ENCODE assay signal across 9 cellular contexts in the genomic region with DNA sequence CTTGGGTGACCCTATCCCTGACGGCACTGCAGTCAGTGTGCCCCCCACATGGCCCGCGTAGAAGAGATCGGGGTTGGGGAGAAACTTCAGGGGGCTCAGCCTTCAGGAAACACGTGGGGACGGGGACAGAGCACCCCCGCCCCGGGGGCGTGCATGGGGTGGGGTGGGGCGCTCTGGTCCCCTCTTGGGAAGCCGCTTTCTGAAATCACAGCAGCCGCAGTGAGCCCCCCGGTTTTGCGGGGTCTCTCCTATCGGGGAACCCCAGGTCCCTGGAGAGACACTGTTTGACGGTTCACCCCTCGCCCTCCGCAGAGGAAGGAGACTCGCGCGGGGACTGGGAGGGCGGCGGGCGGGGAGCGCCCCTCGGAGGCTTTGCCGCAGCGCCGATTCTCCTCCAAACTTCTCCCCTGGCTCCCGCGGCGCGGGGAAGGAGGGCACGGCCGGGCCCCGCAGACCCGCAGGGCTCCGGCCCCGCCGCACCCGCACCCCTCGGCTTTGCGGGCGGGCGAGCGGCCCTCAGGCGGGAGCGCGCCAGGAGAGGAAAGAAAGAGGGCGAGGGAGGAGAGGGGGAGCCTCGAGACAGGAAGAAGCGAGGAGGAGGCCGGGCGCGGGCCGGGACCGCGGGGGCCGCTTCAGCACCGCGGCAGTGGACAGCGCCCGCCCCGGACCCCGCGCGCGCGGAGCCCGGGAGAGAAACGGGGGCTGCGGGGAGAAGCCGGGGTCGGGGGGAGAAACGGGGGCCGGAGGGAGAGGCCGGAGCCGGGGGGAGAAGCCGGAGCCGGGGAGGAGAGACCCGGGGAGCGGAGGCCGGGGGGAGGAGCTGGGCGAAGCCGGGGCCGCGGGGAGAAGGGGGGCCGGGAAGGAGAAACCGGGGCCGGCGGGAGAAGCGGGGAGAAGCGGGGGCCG. TPM values are rescaled to one million over a fixed set of nuclear protein-coding genes. Genes with fewer than 3 reads are reported as not detected.
DNase-seq lines count a peak whose midpoint lies in the region; ATAC-seq and TF ChIP-seq lines count a peak whose summit lies in the region.
"Had no signal": no experiment of that assay in that cellular context is flagged by ENCODE, and none has a peak within 500 bp of the region (broad histone marks: within the 10 kb centered on the region; RNA-seq: fewer than 3 reads in every experiment).

No MANE protein-coding gene starts in this region.

- TF ChIP-seq CTCF in CD8-positive, alpha-beta T cell (IDR thresholded peaks at IDR 0.05) = no peak
- no peak for TF ChIP-seq CTCF in choroid plexus epithelial cell (conservative IDR thresholded peaks at IDR 0.05; ENCODE audit: low read depth, low read length)
- no peak for TF ChIP-seq CTCF in lower lobe of right lung (IDR thresholded peaks at IDR 0.05)

- peak; percentile 87 for ATAC-seq in CD8-positive, alpha-beta T cell
- ATAC-seq in lower lobe of right lung = peak; percentile 28 to 59
- ATAC-seq in GM18517 (IDR thresholded peaks at IDR 0.05; ENCODE audit: unreplicated experiment) = no peak
- no peak for ATAC-seq in GM21723 (IDR thresholded peaks at IDR 0.05; ENCODE audit: unreplicated experiment)

- POLR2A ChIA-PET in CD8-positive, alpha-beta T cell (lab: Charles Lee) = no interaction called here

- peaks cover 24% of the 10 kb centered on the region for H3K27me3 ChIP-seq in CD8-positive, alpha-beta T cell (ENCODE audit: insufficient read depth, low read length)
- peaks cover 80% of the 10 kb centered on the region for H3K27me3 ChIP-seq in lower lobe of right lung (ENCODE audit: low read depth)

- intact Hi-C loops in CD8-positive, alpha-beta T cell (cut with DNase I, micrococcal nuclease) = loop anchor here in 1 of 2 experiments (2.0 kb wide), 1 partner anchor 43 kb away; no protein-coding TSS in a partner anchor
- intact Hi-C loops in lower lobe of right lung (cut with DNase I) = no loop called here

- peaks cover 4% of the 10 kb centered on the region for H3K4me1 ChIP-seq in CD8-positive, alpha-beta T cell (ENCODE audit: insufficient read depth, low read length)
- peaks cover 6% of the 10 kb centered on the region for H3K4me1 ChIP-seq in lower lobe of right lung

- H3K4me1 Mint-ChIP-seq in CD8-positive, alpha-beta T cell (ENCODE audit: low read depth) = peaks cover 5% of the 10 kb centered on the region

- H3K4me3 Mint-ChIP-seq in CD8-positive, alpha-beta T cell = no peak overlapping the region

- H3K27ac Mint-ChIP-seq in CD8-positive, alpha-beta T cell = no peak overlapping the region

- H3K27ac ChIP-seq in CD8-positive, alpha-beta T cell (ENCODE audit: low read depth, low read length) = no peak overlapping the region
- H3K27ac ChIP-seq in lower lobe of right lung = no peak overlapping the region
- H3K27ac ChIP-seq: HL-60 had no signal

- H3K36me3 Mint-ChIP-seq in CD8-positive, alpha-beta T cell = no peaks in the 10 kb centered on the region

- no peak overlapping the region for H3K4me3 ChIP-seq in CD8-positive, alpha-beta T cell (ENCODE audit: low read depth, low read length)
- H3K4me3 ChIP-seq in choroid plexus epithelial cell (ENCODE audit: low read depth, low read length) = peak overlapping the region; percentile 30
- peak overlapping the region; percentile 27 for H3K4me3 ChIP-seq in lower lobe of right lung

- TF ChIP-seq EP300 in Ishikawa (IDR thresholded peaks at IDR 0.05; ENCODE audit: borderline replicate concordance) = no peak

- no peaks in the 10 kb centered on the region for H3K9me3 ChIP-seq in CD8-positive, alpha-beta T cell (ENCODE audit: low read length)
- no peaks in the 10 kb centered on the region for H3K9me3 ChIP-seq in lower lobe of right lung

- CTCF ChIA-PET in CD8-positive, alpha-beta T cell (lab: Charles Lee) = no interaction called here

- DNase-seq in CD8-positive, alpha-beta T cell = peak in 6 of 7 experiments; percentile 21 to 62 (median 34)
- peak; percentile 16 for DNase-seq in choroid plexus epithelial cell (ENCODE audit: low read depth)
- DNase-seq in lower lobe of right lung = peak; percentile 13
- no peak for DNase-seq in NCI-H446 (lab: John Stamatoyannopoulos, UW)
- no peak for DNase-seq in midbrain (lab: John Stamatoyannopoulos, UW)

- peaks cover 40% of the 10 kb centered on the region for H3K27me3 Mint-ChIP-seq in CD8-positive, alpha-beta T cell (ENCODE audit: low read depth)

- TF ChIP-seq RAD21 in Ishikawa (IDR thresholded peaks at IDR 0.05; ENCODE audit: low read depth) = no peak

- H3K9me3 Mint-ChIP-seq in CD8-positive, alpha-beta T cell = no peaks in the 10 kb centered on the region

- H3K36me3 ChIP-seq in CD8-positive, alpha-beta T cell (ENCODE audit: insufficient read depth, low read length) = no peaks in the 10 kb centered on the region
- no peaks in the 10 kb centered on the region for H3K36me3 ChIP-seq in lower lobe of right lung

TF ChIP-seq in Ishikawa, 13 proteins besides CTCF, POLR2A, EP300 and RAD21:
- no peak; the same call in 1 of the 2 replicates for TF ChIP-seq TCF12 (IDR thresholded peaks at IDR 0.05; ENCODE audit: low read depth)
- TF ChIP-seq ZBTB7A (IDR thresholded peaks at IDR 0.05; ENCODE audit: low read depth) = peak; percentile 91; the same call in 1 of the 2 replicates
- TF ChIP-seq, protein P1, sequence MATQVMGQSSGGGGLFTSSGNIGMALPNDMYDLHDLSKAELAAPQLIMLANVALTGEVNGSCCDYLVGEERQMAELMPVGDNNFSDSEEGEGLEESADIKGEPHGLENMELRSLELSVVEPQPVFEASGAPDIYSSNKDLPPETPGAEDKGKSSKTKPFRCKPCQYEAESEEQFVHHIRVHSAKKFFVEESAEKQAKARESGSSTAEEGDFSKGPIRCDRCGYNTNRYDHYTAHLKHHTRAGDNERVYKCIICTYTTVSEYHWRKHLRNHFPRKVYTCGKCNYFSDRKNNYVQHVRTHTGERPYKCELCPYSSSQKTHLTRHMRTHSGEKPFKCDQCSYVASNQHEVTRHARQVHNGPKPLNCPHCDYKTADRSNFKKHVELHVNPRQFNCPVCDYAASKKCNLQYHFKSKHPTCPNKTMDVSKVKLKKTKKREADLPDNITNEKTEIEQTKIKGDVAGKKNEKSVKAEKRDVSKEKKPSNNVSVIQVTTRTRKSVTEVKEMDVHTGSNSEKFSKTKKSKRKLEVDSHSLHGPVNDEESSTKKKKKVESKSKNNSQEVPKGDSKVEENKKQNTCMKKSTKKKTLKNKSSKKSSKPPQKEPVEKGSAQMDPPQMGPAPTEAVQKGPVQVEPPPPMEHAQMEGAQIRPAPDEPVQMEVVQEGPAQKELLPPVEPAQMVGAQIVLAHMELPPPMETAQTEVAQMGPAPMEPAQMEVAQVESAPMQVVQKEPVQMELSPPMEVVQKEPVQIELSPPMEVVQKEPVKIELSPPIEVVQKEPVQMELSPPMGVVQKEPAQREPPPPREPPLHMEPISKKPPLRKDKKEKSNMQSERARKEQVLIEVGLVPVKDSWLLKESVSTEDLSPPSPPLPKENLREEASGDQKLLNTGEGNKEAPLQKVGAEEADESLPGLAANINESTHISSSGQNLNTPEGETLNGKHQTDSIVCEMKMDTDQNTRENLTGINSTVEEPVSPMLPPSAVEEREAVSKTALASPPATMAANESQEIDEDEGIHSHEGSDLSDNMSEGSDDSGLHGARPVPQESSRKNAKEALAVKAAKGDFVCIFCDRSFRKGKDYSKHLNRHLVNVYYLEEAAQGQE (IDR thresholded peaks at IDR 0.05; ENCODE audit: low read depth) = peak; percentile 93
- TF ChIP-seq TEAD4 (IDR thresholded peaks at IDR 0.05) = no peak

RNA-seq across cellular contexts. Expression of a gene that starts 0.6 kb away (rescaled TPM):
- total RNA-seq in CD8-positive, alpha-beta T cell = 1 to 10 TPM; 1.1 to 1.2 TPM
- total RNA-seq in lower lobe of right lung = 3.9 TPM

Comparison
In these comparisons a context has a peak if more than half of its experiments do, and no peak if none do; other contexts are left out.
1. ATAC-seq: peak in CD8-positive, alpha-beta T cell (single experiment) and lower lobe of right lung (2 of 2); none in GM18517 (single experiment) and GM21723 (single experiment).
2. DNase-seq: peak in CD8-positive, alpha-beta T cell (6 of 7), choroid plexus epithelial cell (single experiment) and lower lobe of right lung (single experiment); none in NCI-H446 (0 of 2) and midbrain (single experiment).